Comparison of ENCODE assay signal across 22 cellular contexts in the genomic region with DNA sequence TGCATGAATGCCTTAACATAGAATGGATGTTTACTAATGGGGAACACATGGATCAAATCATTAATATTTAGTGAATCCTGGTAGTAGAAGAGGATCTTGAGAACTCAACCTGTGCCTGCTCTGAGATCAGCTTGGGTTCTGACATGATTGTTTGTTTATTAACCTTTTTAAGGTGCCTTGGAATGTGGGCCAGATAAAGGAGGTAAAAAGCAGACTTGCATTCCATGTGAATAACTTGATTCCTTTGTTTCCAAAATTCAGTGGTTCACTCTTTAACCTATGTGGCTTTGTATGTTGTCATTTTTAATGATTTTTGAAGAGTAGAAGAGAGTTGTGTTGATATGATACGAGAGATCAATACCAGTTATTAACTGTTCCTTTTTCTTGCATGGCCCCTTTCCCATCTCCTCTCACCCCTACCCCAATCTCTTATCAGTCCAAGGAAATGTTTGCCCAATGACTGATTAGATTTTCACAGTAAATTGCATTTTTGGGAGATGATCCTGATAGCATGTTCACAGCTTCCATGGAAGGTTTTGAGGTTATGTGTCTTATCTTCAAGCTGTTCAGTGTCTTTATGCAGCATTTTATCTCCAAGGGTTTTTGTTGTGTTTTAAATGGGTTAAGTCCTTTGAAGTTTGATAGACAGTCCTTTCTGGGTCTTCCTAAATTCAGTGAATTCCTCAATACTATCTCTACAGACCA.
DNase-seq lines count a peak whose midpoint lies in the region; ATAC-seq, FAIRE-seq and TF ChIP-seq lines count a peak whose summit lies in the region.
"Had no signal": no experiment of that assay in that cellular context is flagged by ENCODE, and none has a peak within 500 bp of the region (broad histone marks: within the 10 kb centered on the region; RNA-seq: fewer than 3 reads in every experiment).

No MANE protein-coding gene starts in this region.

- TF ChIP-seq CTCF in PC-3 (conservative IDR thresholded peaks at IDR 0.05; ENCODE audit: low read depth, low read length) (no peak), endothelial cell of umbilical vein (IDR thresholded peaks at IDR 0.05; ENCODE audit: extremely low read depth in 1 of 2, insufficient read depth in 1 of 2, low read depth in 1 of 2, low read length in 2 of 2) (no peak), progenitor cell of endocrine pancreas (IDR thresholded peaks at IDR 0.05; ENCODE audit: unreplicated experiment) (no peak), neural progenitor cell (IDR thresholded peaks at IDR 0.05) (no peak), psoas muscle (IDR thresholded peaks at IDR 0.05) (no peak)

- CTCF ChIA-PET in PC-3 (lab: Charles Lee) (no interaction called here), endothelial cell of umbilical vein (lab: Charles Lee) (no interaction called here)

- H3K27me3 Mint-ChIP-seq in progenitor cell of endocrine pancreas (no peaks in the 10 kb centered on the region), neural progenitor cell (ENCODE audit: insufficient read depth, low read depth) (peaks cover 6% of the 10 kb centered on the region)

- no peaks in the 10 kb centered on the region for H3K9me1 ChIP-seq in endothelial cell of umbilical vein (replicated peaks; ENCODE audit: control insufficient read depth, extremely low read depth, insufficient read depth, low read length)

- no peaks in the 10 kb centered on the region for H3K27me3 ChIP-seq in GM23248 (replicated peaks; ENCODE audit: insufficient read depth)
- no peaks in the 10 kb centered on the region for H3K27me3 ChIP-seq in PC-3 (ENCODE audit: low read length)
- H3K27me3 ChIP-seq in endothelial cell of umbilical vein (ENCODE audit: control insufficient read depth in 2 of 2, insufficient read depth in 2 of 2, low read length in 2 of 2) = no peaks in the 10 kb centered on the region
- H3K27me3 ChIP-seq in neural progenitor cell = no peaks in the 10 kb centered on the region
- H3K27me3 ChIP-seq in psoas muscle (ENCODE audit: insufficient read depth in 3 of 3, low read length in 2 of 3) = no peaks in the 10 kb centered on the region
- H3K27me3 ChIP-seq: BLaER1, SJCRH30 had no signal

- H3F3A ChIP-seq in GM23248 (ENCODE audit: insufficient read depth) (peaks cover 21% of the 10 kb centered on the region), PC-3 (ENCODE audit: low read length, unreplicated experiment) (no peaks in the 10 kb centered on the region), neural progenitor cell (ENCODE audit: low read depth) (no peaks in the 10 kb centered on the region)

- dilution Hi-C loops in endothelial cell of umbilical vein (cut with MboI; ENCODE audit: extremely low pct_ligation_motif_present, low sequenced_read_pairs) = no loop called here

- intact Hi-C loops in PC-3 (cut with micrococcal nuclease) (loop anchor here (5.0 kb wide), 2 partner anchors 74 to 89 kb away; no protein-coding TSS in a partner anchor), endothelial cell of umbilical vein (cut with micrococcal nuclease) (no loop called here), psoas muscle (cut with DNase I) (no loop called here)

- H4K20me1 ChIP-seq in GM23248 (ENCODE audit: insufficient read depth) = no peaks in the 10 kb centered on the region
- no peaks in the 10 kb centered on the region for H4K20me1 ChIP-seq in PC-3 (ENCODE audit: low read length)
- no peaks in the 10 kb centered on the region for H4K20me1 ChIP-seq in endothelial cell of umbilical vein (replicated peaks; ENCODE audit: control insufficient read depth, extremely low read depth, insufficient read depth, low read length)
- H4K20me1 ChIP-seq in neural progenitor cell (ENCODE audit: low read depth) = no peaks in the 10 kb centered on the region
- H4K20me1 ChIP-seq: BLaER1 had no signal

- ATAC-seq in PC-3 (peak; percentile 11), psoas muscle (no peak)
- ATAC-seq: K562 had no signal

- H3K4me1 Mint-ChIP-seq in progenitor cell of endocrine pancreas (ENCODE audit: low read depth) (peaks cover 26% of the 10 kb centered on the region), neural progenitor cell (no peaks in the 10 kb centered on the region)
- H3K4me1 Mint-ChIP-seq: CD4-positive, alpha-beta memory T cell had no signal

- POLR2A ChIA-PET in PC-3 (lab: Charles Lee; ENCODE audit: unreplicated experiment) (no interaction called here), endothelial cell of umbilical vein (lab: Charles Lee) (interaction anchor here (1.2 kb wide), 1 partner anchor 194 kb away, joined by 3 read pairs; a partner anchor contains a TSS)

- H3K4me3 Mint-ChIP-seq in progenitor cell of endocrine pancreas (ENCODE audit: low read depth) (no peak overlapping the region), neural progenitor cell (no peak overlapping the region)
- H3K4me3 Mint-ChIP-seq: CD4-positive, alpha-beta memory T cell; H9 had no signal

- no peak overlapping the region for H2AFZ ChIP-seq in GM23248
- H2AFZ ChIP-seq in PC-3 (ENCODE audit: low read length) = peak overlapping the region; percentile 29; the same call in 1 of the 2 replicates
- H2AFZ ChIP-seq in endothelial cell of umbilical vein (ENCODE audit: low read depth, low read length) = no peak overlapping the region
- H2AFZ ChIP-seq in neural progenitor cell (replicated peaks) = no peak overlapping the region
- H2AFZ ChIP-seq: PC-9 had no signal

- H3K9me3 Mint-ChIP-seq in progenitor cell of endocrine pancreas (ENCODE audit: low read depth) (peaks cover 12% of the 10 kb centered on the region), neural progenitor cell (peaks cover 4% of the 10 kb centered on the region)
- H3K9me3 Mint-ChIP-seq: H9 had no signal

- DNase-seq in GM23248 = no peak
- peak; percentile 41 for DNase-seq in PC-3
- DNase-seq in endothelial cell of umbilical vein (ENCODE audit: low read depth, low spot score) = no peak
- no peak for DNase-seq in progenitor cell of endocrine pancreas (ENCODE audit: low spot score, unreplicated experiment)
- no peak for DNase-seq in NCI-H345 (lab: John Stamatoyannopoulos, UW)
- DNase-seq in neural progenitor cell (ENCODE audit: low spot score) = no peak
- no peak for DNase-seq in psoas muscle
- DNase-seq: Calu3; CD4-positive, alpha-beta memory T cell; DMS53; H9; NCI-H1105 treated with DMSO at 0.1 percent for 48 hours; NCI-H1694; NCI-H524 treated with DMSO at 0.1 percent for 48 hours; PC-9; SJCRH30 had no signal

- TF ChIP-seq POLR2A in endothelial cell of umbilical vein (IDR thresholded peaks at IDR 0.05; ENCODE audit: low read depth, low read length) = no peak

- no peaks in the 10 kb centered on the region for H3K36me3 ChIP-seq in GM23248 (ENCODE audit: low read depth)
- no peaks in the 10 kb centered on the region for H3K36me3 ChIP-seq in PC-3 (ENCODE audit: low read depth, low read length)
- no peaks in the 10 kb centered on the region for H3K36me3 ChIP-seq in endothelial cell of umbilical vein (ENCODE audit: control insufficient read depth in 2 of 2, extremely low read depth in 1 of 2, insufficient read depth in 2 of 2, low read length in 2 of 2)
- H3K36me3 ChIP-seq in neural progenitor cell = no peaks in the 10 kb centered on the region
- no peaks in the 10 kb centered on the region for H3K36me3 ChIP-seq in psoas muscle (ENCODE audit: insufficient read depth in 1 of 2, low read depth in 1 of 2)
- H3K36me3 ChIP-seq: BLaER1, SJCRH30 had no signal

- peaks cover 25% of the 10 kb centered on the region for H3K4me1 ChIP-seq in GM23248 (ENCODE audit: insufficient read depth)
- H3K4me1 ChIP-seq in PC-3 (ENCODE audit: insufficient read depth, low read length) = peaks cover 32% of the 10 kb centered on the region
- H3K4me1 ChIP-seq in endothelial cell of umbilical vein (ENCODE audit: control insufficient read depth, extremely low read depth, insufficient read depth, low read length) = peaks cover 21% of the 10 kb centered on the region
- H3K4me1 ChIP-seq in neural progenitor cell = no peaks in the 10 kb centered on the region
- H3K4me1 ChIP-seq in psoas muscle = no peaks in the 10 kb centered on the region
- H3K4me1 ChIP-seq: BLaER1, SJCRH30 had no signal

- H3K36me3 Mint-ChIP-seq in progenitor cell of endocrine pancreas (ENCODE audit: insufficient read depth) = peaks cover 2% of the 10 kb centered on the region
- no peaks in the 10 kb centered on the region for H3K36me3 Mint-ChIP-seq in neural progenitor cell
- H3K36me3 Mint-ChIP-seq: CD4-positive, alpha-beta memory T cell had no signal

- H3K27ac Mint-ChIP-seq in progenitor cell of endocrine pancreas = peak overlapping the region; percentile 58
- H3K27ac Mint-ChIP-seq in neural progenitor cell = no peak overlapping the region
- H3K27ac Mint-ChIP-seq: CD4-positive, alpha-beta memory T cell; H9 had no signal

- H3K79me2 ChIP-seq in GM23248 (ENCODE audit: insufficient read depth) (no peaks in the 10 kb centered on the region), PC-3 (ENCODE audit: low read length) (no peaks in the 10 kb centered on the region), endothelial cell of umbilical vein (ENCODE audit: control insufficient read depth, insufficient read depth, low read length) (no peaks in the 10 kb centered on the region), neural progenitor cell (ENCODE audit: low read depth) (no peaks in the 10 kb centered on the region)

- in situ Hi-C loops in GM23248 (cut with MboI) = no loop called here

- H3K9me2 ChIP-seq in GM23248 (ENCODE audit: insufficient read depth) (no peaks in the 10 kb centered on the region), PC-3 (replicated peaks; ENCODE audit: low read length) (no peaks in the 10 kb centered on the region)

- FAIRE-seq in endothelial cell of umbilical vein (lab: Jason Lieb, UNC) = no peak
- FAIRE-seq: A549, GM12892, GM18507, K562 had no signal

- H3K27ac ChIP-seq in GM23248 (no peak overlapping the region), PC-3 (ENCODE audit: low read length) (peak overlapping the region; percentile 57), endothelial cell of umbilical vein (ENCODE audit: insufficient read depth, low read depth, low read length) (no peak overlapping the region), neural progenitor cell (no peak overlapping the region), psoas muscle (no peak overlapping the region)
- H3K27ac ChIP-seq: A549, BLaER1, PC-9, RWPE1, SJCRH30 had no signal

- BruUV-seq in PC-3 (replicated peaks; lab: Mats Ljungman, UMichigan) = no TSS peak
- BruUV-seq in endothelial cell of umbilical vein (replicated peaks; lab: Mats Ljungman, UMichigan) = no TSS peak

- H3K9me3 ChIP-seq in GM23248 (ENCODE audit: low read depth) = no peaks in the 10 kb centered on the region
- H3K9me3 ChIP-seq in PC-3 (ENCODE audit: low read length) = no peaks in the 10 kb centered on the region
- no peaks in the 10 kb centered on the region for H3K9me3 ChIP-seq in endothelial cell of umbilical vein (replicated peaks; ENCODE audit: control insufficient read depth, insufficient read depth, low read length)
- H3K9me3 ChIP-seq in neural progenitor cell (ENCODE audit: low read depth) = no peaks in the 10 kb centered on the region
- no peaks in the 10 kb centered on the region for H3K9me3 ChIP-seq in psoas muscle
- H3K9me3 ChIP-seq: A549, BLaER1, SJCRH30 had no signal

- H3K4me3 ChIP-seq in GM23248 (no peak overlapping the region), PC-3 (ENCODE audit: low read length) (0 out of 2 replicates have a peak overlapping the region, but pooled peaks have one; percentile 8), endothelial cell of umbilical vein (replicated peaks in 1 of 3; ENCODE audit: insufficient read depth in 1 of 3, low read depth in 1 of 3, low read length in 3 of 3) (no peak overlapping the region), neural progenitor cell (no peak overlapping the region), psoas muscle (no peak overlapping the region)
- H3K4me3 ChIP-seq: A549, BLaER1, K562, PC-9, SJCRH30 had no signal

- H3K4me2 ChIP-seq in GM23248 (ENCODE audit: unreplicated experiment) = peak overlapping the region; percentile 13
- H3K4me2 ChIP-seq in PC-3 (ENCODE audit: low read length) = peak overlapping the region; percentile 53
- H3K4me2 ChIP-seq in endothelial cell of umbilical vein (ENCODE audit: insufficient read depth, low read length) = no peak overlapping the region
- H3K4me2 ChIP-seq in neural progenitor cell = no peak overlapping the region
- H3K4me2 ChIP-seq: A549, BLaER1, PC-9 had no signal

- WGBS in GM23248 (ENCODE audit: low coverage in 1 of 2, low lambda C conversion rate in 2 of 2, missing lambda C conversion rate in 2 of 2), 2 experiments = 94 to 100% methylated on average over 1 of the region's 1 CpG
- 0 to 94% (median 44%) methylated on average over 1 of the region's 1 CpG for WGBS in psoas muscle, 3 donors

- H3K9ac ChIP-seq in GM23248 = no peak overlapping the region
- H3K9ac ChIP-seq in PC-3 (ENCODE audit: low read length) = no peak overlapping the region
- H3K9ac ChIP-seq in endothelial cell of umbilical vein (replicated peaks; ENCODE audit: extremely low read depth, insufficient read depth, low read length) = no peak overlapping the region
- H3K9ac ChIP-seq in neural progenitor cell = no peak overlapping the region
- H3K9ac ChIP-seq: BLaER1 had no signal

Comparison
In these comparisons a context has a peak if more than half of its experiments do, and no peak if none do; other contexts are left out.
1. H3K4me2 ChIP-seq: peak in GM23248 (single experiment) and PC-3 (single experiment); none in endothelial cell of umbilical vein (single experiment) and neural progenitor cell (single experiment).